Comparison of ENCODE assay signal across 15 cellular contexts in the genomic region with DNA sequence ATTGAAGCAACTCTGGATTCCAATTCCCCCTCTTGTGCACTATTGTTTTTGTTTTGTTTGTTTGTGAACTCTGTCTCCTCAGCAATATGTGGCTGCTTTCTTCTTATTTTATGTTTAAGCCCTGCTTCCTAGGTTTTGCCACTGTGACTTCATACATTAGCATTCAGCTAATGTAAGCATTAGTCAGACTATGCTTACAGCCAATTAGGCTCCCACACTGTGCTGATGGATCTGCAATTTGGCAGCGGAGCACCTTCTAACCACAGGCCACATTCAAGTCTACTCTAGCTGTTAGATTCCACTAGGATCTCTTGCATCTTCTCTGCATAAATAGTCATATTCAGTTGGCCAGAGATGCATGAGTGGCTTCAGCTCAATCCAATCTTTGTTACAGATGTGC. TPM values are rescaled to one million over a fixed set of nuclear protein-coding genes. Genes with fewer than 3 reads are reported as not detected.
DNase-seq lines count a peak whose midpoint lies in the region; ATAC-seq and TF ChIP-seq lines count a peak whose summit lies in the region.
"Had no signal": no experiment of that assay in that cellular context is flagged by ENCODE, and none has a peak within 500 bp of the region (broad histone marks: within the 10 kb centered on the region; RNA-seq: fewer than 3 reads in every experiment).

No MANE protein-coding gene starts in this region.

- intact Hi-C loops in CD4-positive, alpha-beta T cell (cut with DNase I, micrococcal nuclease), result no loop called here

- H3K27me3 ChIP-seq in CD4-positive, alpha-beta T cell (ENCODE audit: control insufficient read depth, insufficient read depth, low read length), result no peaks in the 10 kb centered on the region

- CTCF ChIA-PET in WTC11 (lab: Charles Lee), result no interaction called here
- CTCF ChIA-PET in CD4-positive, alpha-beta T cell (lab: Charles Lee), result no interaction called here

- no peak for TF ChIP-seq CTCF in astrocyte of the cerebellum (IDR thresholded peaks at IDR 0.05; ENCODE audit: low read depth, low read length, missing control alignments)
- no peak for TF ChIP-seq CTCF in WTC11 (IDR thresholded peaks at IDR 0.05)
- TF ChIP-seq CTCF in type B pancreatic cell (conservative IDR thresholded peaks at IDR 0.05), result no peak
- no peak for TF ChIP-seq CTCF in CD4-positive, alpha-beta T cell (IDR thresholded peaks at IDR 0.05)

- no peak overlapping the region for H3K4me3 Mint-ChIP-seq in WTC11
- no peak overlapping the region for H3K4me3 Mint-ChIP-seq in type B pancreatic cell
- no peak overlapping the region for H3K4me3 Mint-ChIP-seq in CD4-positive, alpha-beta T cell
- H3K4me3 Mint-ChIP-seq: CD4-positive, CD25-positive, alpha-beta regulatory T cell; nephron progenitor cell had no signal

- H3K4me1 Mint-ChIP-seq in WTC11 (peaks cover 10% of the 10 kb centered on the region), type B pancreatic cell (ENCODE audit: unreplicated experiment) (no peaks in the 10 kb centered on the region)
- peaks cover 16% of the 10 kb centered on the region for H3K4me1 Mint-ChIP-seq in CD4-positive, alpha-beta T cell (ENCODE audit: low read depth)
- H3K4me1 Mint-ChIP-seq: nephron progenitor cell had no signal

- in situ Hi-C loops in astrocyte of the cerebellum (cut with HindIII; ENCODE audit: low sequenced_read_pairs), result no loop called here

- H3K27ac Mint-ChIP-seq in WTC11 (no peak overlapping the region; the same call in 1 of the 2 replicates), type B pancreatic cell (no peak overlapping the region)
- H3K27ac Mint-ChIP-seq in CD4-positive, alpha-beta T cell, result no peak overlapping the region
- H3K27ac Mint-ChIP-seq: CD4-positive, CD25-positive, alpha-beta regulatory T cell; IgD-negative memory B cell; nephron progenitor cell had no signal

- H3K9me3 Mint-ChIP-seq in WTC11 (peaks cover 7% of the 10 kb centered on the region), type B pancreatic cell (no peaks in the 10 kb centered on the region)
- peaks cover under 1% of the 10 kb centered on the region for H3K9me3 Mint-ChIP-seq in CD4-positive, alpha-beta T cell
- H3K9me3 Mint-ChIP-seq: CD4-positive, CD25-positive, alpha-beta regulatory T cell had no signal

- no peak overlapping the region for H3K27ac ChIP-seq in CD4-positive, alpha-beta T cell (ENCODE audit: low read depth, low read length)

- no peak overlapping the region for H3K4me3 ChIP-seq in astrocyte of the cerebellum (ENCODE audit: low read depth, low read length)

- DNase-seq in AG08395 (ENCODE audit: low spot score) (peak; percentile 94), HCEC 1CT (peak; percentile 90), astrocyte of the cerebellum (ENCODE audit: low read depth) (peak; percentile 95), iris pigment epithelial cell (ENCODE audit: low read depth) (peak; percentile 98), WTC11 (ENCODE audit: low spot score) (no peak), type B pancreatic cell (ENCODE audit: extremely low spot score, unreplicated experiment) (no peak), NCI-H774 (lab: John Stamatoyannopoulos, UW) (no peak)
- DNase-seq in CD4-positive, alpha-beta T cell, result no peak
- DNase-seq: CD4-positive, CD25-positive, alpha-beta regulatory T cell; NCI-H2029; nephron progenitor cell; stimulated activated CD4-positive, alpha-beta T cell treated with anti-CD3 and anti-CD28 coated beads, Interleukin-12 subunit alpha, Interleukin-12 subunit beta, amount 100 ng/mL, for 4 hours had no signal

- no peaks in the 10 kb centered on the region for H3K9me3 ChIP-seq in CD4-positive, alpha-beta T cell (ENCODE audit: control insufficient read depth, low read length)

- peaks cover 3% of the 10 kb centered on the region for H3K27me3 Mint-ChIP-seq in WTC11 (ENCODE audit: low read depth)
- no peaks in the 10 kb centered on the region for H3K27me3 Mint-ChIP-seq in type B pancreatic cell
- H3K27me3 Mint-ChIP-seq in CD4-positive, alpha-beta T cell, result peaks cover 5% of the 10 kb centered on the region
- H3K27me3 Mint-ChIP-seq: IgD-negative memory B cell had no signal

- H3K36me3 Mint-ChIP-seq in WTC11 (no peaks in the 10 kb centered on the region), type B pancreatic cell (no peaks in the 10 kb centered on the region)
- no peaks in the 10 kb centered on the region for H3K36me3 Mint-ChIP-seq in CD4-positive, alpha-beta T cell (ENCODE audit: low read depth)
- H3K36me3 Mint-ChIP-seq: CD4-positive, CD25-positive, alpha-beta regulatory T cell had no signal

- ATAC-seq in WTC11, result no peak
- ATAC-seq in CD4-positive, alpha-beta T cell (ENCODE audit: poor library complexity), result no peak
- ATAC-seq: HCT116, Panc1 had no signal

- POLR2A ChIA-PET in WTC11 (lab: Charles Lee), result no interaction called here
- POLR2A ChIA-PET in CD4-positive, alpha-beta T cell (lab: Charles Lee), result interaction anchor here (1.2 kb wide), 1 partner anchor 35 kb away, joined by 4 read pairs; no protein-coding TSS in a partner anchor

TF ChIP-seq in WTC11, 78 proteins besides CTCF, POLR2A, EP300 and RAD21:
- TF ChIP-seq USF1 (CRISPR knock-in tag; IDR thresholded peaks at IDR 0.05) (no peak), TCF7 (CRISPR knock-in tag; IDR thresholded peaks at IDR 0.05; ENCODE audit: low read depth) (no peak), NR2C2 (CRISPR knock-in tag; IDR thresholded peaks at IDR 0.05) (no peak), GRHL2 (CRISPR knock-in tag; IDR thresholded peaks at IDR 0.05; ENCODE audit: insufficient replicate concordance, severe bottlenecking) (no peak), ZNF532 (CRISPR knock-in tag; IDR thresholded peaks at IDR 0.05; ENCODE audit: borderline replicate concordance) (no peak)
- TF ChIP-seq, protein P1, sequence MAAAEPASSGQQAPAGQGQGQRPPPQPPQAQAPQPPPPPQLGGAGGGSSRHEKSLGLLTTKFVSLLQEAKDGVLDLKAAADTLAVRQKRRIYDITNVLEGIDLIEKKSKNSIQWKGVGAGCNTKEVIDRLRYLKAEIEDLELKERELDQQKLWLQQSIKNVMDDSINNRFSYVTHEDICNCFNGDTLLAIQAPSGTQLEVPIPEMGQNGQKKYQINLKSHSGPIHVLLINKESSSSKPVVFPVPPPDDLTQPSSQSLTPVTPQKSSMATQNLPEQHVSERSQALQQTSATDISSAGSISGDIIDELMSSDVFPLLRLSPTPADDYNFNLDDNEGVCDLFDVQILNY (CRISPR knock-in tag; IDR thresholded peaks at IDR 0.05), result no peak

RNA-seq across cellular contexts. Expression of gene BICD2, which starts 9.6 kb away (rescaled TPM):
- 30.8 to 38.7 TPM (median 31.4 TPM) in 3 replicates for total RNA-seq in WTC11 (2021)
- 26.8 and 28.6 TPM in 2 replicates for total RNA-seq in type B pancreatic cell (ENCODE audit: low replicate concordance)
- 10 to 100 TPM; 14.1 to 14.9 TPM for total RNA-seq in CD4-positive, alpha-beta T cell

Comparison
In these comparisons a context has a peak if more than half of its experiments do, and no peak if none do; other contexts are left out.
1. DNase-seq: peak in AG08395 (single experiment), HCEC 1CT (single experiment), astrocyte of the cerebellum (single experiment) and iris pigment epithelial cell (single experiment); none in WTC11 (single experiment), type B pancreatic cell (single experiment), CD4-positive, alpha-beta T cell (0 of 10) and NCI-H774 (single experiment).